Comparison of ENCODE assay signal across 19 cellular contexts in genomic region chr2:201852878-201853415, GRCh38. TPM values are rescaled to one million over a fixed set of nuclear protein-coding genes. Genes with fewer than 3 reads are reported as not detected.
A peak's percentile ranks its signal among the peaks of the same experiment; 100 is the strongest.
DNase-seq lines count a peak whose midpoint lies in the region; ATAC-seq, FAIRE-seq and TF ChIP-seq lines count a peak whose summit lies in the region.
"Had no signal": no experiment of that assay in that cellular context is flagged by ENCODE, and none has a peak within 500 bp of the region (broad histone marks: within the 10 kb centered on the region; RNA-seq: fewer than 3 reads in every experiment).

No MANE protein-coding gene starts in this region.

- H3K4ac ChIP-seq in H9 (ENCODE audit: low read depth, low read length): no peak overlapping the region

- H3K27ac ChIP-seq in keratinocyte (ENCODE audit: control insufficient read depth, insufficient read depth, low read length) (peak overlapping the region; percentile 87), H9 (ENCODE audit: insufficient read length, low read depth, low read length) (no peak overlapping the region)
- H3K27ac ChIP-seq: testis had no signal

- TF ChIP-seq CTCF in keratinocyte (optimal IDR thresholded peaks at IDR 0.05 in 1 of 3, IDR thresholded peaks at IDR 0.05 in 1 of 3, conservative IDR thresholded peaks at IDR 0.05 in 1 of 3; ENCODE audit: extremely low read depth in 1 of 3, insufficient read depth in 2 of 3, low read length in 3 of 3): no peak
- no peak for TF ChIP-seq CTCF in H9 (conservative IDR thresholded peaks at IDR 0.05)

- no peak overlapping the region for H2AK5ac ChIP-seq in H9 (ENCODE audit: insufficient read length, low read length)

- no peak overlapping the region for H2BK5ac ChIP-seq in H9 (ENCODE audit: insufficient read length, low read length)

- H3K79me2 ChIP-seq in keratinocyte (ENCODE audit: control insufficient read depth, insufficient read depth, low read length) (no peaks in the 10 kb centered on the region), H9 (ENCODE audit: insufficient read depth, low read length) (no peaks in the 10 kb centered on the region)

- H3K36me3 ChIP-seq in adipocyte (ENCODE audit: control insufficient read depth, insufficient read depth, low read length, severe bottlenecking) (no peaks in the 10 kb centered on the region), keratinocyte (ENCODE audit: control insufficient read depth in 2 of 2, extremely low read depth in 1 of 2, insufficient read depth in 2 of 2, low read length in 2 of 2) (no peaks in the 10 kb centered on the region)

- H3K18ac ChIP-seq in H9 (ENCODE audit: insufficient read length, low read depth, low read length): no peak overlapping the region

- no peak overlapping the region for H3K23ac ChIP-seq in H9 (ENCODE audit: insufficient read length, low read depth, low read length)

- H4K91ac ChIP-seq in H9 (ENCODE audit: insufficient read length, low read depth, low read length): no peak overlapping the region

- TF ChIP-seq POLR2A in GM18505 (IDR thresholded peaks at IDR 0.05; ENCODE audit: borderline replicate concordance, extremely low read depth, insufficient read depth, insufficient read length): no peak

- no peaks in the 10 kb centered on the region for H3K9me3 ChIP-seq in adipocyte (ENCODE audit: control insufficient read depth, low read length)
- H3K9me3 ChIP-seq in keratinocyte (ENCODE audit: control insufficient read depth, low read depth, low read length): no peaks in the 10 kb centered on the region
- no peaks in the 10 kb centered on the region for H3K9me3 ChIP-seq in H9 (ENCODE audit: control insufficient read depth, low read depth, low read length)
- H3K9me3 ChIP-seq: testis had no signal

- H2AFZ ChIP-seq in keratinocyte (ENCODE audit: control insufficient read depth, low read length): peak overlapping the region; percentile 2
- no peak overlapping the region for H2AFZ ChIP-seq in H9 (ENCODE audit: low read length)

- no peak for ATAC-seq in GM18505 (IDR thresholded peaks at IDR 0.05; ENCODE audit: unreplicated experiment)
- ATAC-seq: activated T-helper 17 cell treated with anti-CD3 and anti-CD28 coated beads, Interleukin-2, amount 50 U/mL, for 72 hours had no signal

- H3K4me3 Mint-ChIP-seq in H9: no peak overlapping the region
- H3K4me3 Mint-ChIP-seq: activated T-helper 17 cell treated with anti-CD3 and anti-CD28 coated beads, Interleukin-2, amount 50 U/mL, for 72 hours; IgD-negative memory B cell had no signal

- no peak overlapping the region for H2BK20ac ChIP-seq in H9 (ENCODE audit: low read depth, low read length, poor library complexity, severe bottlenecking)

- no peak overlapping the region for H2BK120ac ChIP-seq in H9 (ENCODE audit: low read depth, low read length, poor library complexity, severe bottlenecking)

- H3K4me1 ChIP-seq in adipocyte (ENCODE audit: control insufficient read depth, insufficient read depth, low read length): peaks cover 9% of the 10 kb centered on the region
- peaks cover 28% of the 10 kb centered on the region for H3K4me1 ChIP-seq in keratinocyte (ENCODE audit: control insufficient read depth, extremely low read depth, insufficient read depth, low read length)
- 0 out of 2 replicates have a peak, but pooled peaks cover 2% of the 10 kb centered on the region for H3K4me1 ChIP-seq in H9 (ENCODE audit: insufficient read depth, low read length)
- H3K4me1 ChIP-seq: testis had no signal

- H3K36me3 Mint-ChIP-seq in H9 (ENCODE audit: insufficient read depth in 1 of 3, low read depth in 3 of 3): no peaks in the 10 kb centered on the region
- H3K36me3 Mint-ChIP-seq: IgD-negative memory B cell had no signal

- H3K9ac ChIP-seq in adipocyte (ENCODE audit: low read length) (no peak overlapping the region), keratinocyte (ENCODE audit: control insufficient read depth, extremely low read depth, insufficient read depth, low read length) (no peak overlapping the region), H9 (ENCODE audit: extremely low read depth, insufficient read length, low read length) (no peak overlapping the region)

- no peaks in the 10 kb centered on the region for H3K79me1 ChIP-seq in H9 (ENCODE audit: insufficient read depth, low read depth, low read length, poor library complexity, severe bottlenecking)

- no peak overlapping the region for H4K5ac ChIP-seq in H9 (ENCODE audit: insufficient read length, low read depth, low read length)

- no peak overlapping the region for H3K4me3 ChIP-seq in adipocyte (ENCODE audit: low read length)
- no peak overlapping the region for H3K4me3 ChIP-seq in keratinocyte (ENCODE audit: control insufficient read depth in 2 of 3, extremely low read depth in 1 of 3, insufficient read depth in 2 of 3, low read depth in 1 of 3, low read length in 3 of 3)
- H3K4me3 ChIP-seq: testis had no signal

- no peak overlapping the region for H4K8ac ChIP-seq in H9 (replicated peaks; ENCODE audit: insufficient read length, low read depth, low read length)

- no peaks in the 10 kb centered on the region for H3K9me3 Mint-ChIP-seq in H9
- H3K9me3 Mint-ChIP-seq: activated T-helper 17 cell treated with anti-CD3 and anti-CD28 coated beads, Interleukin-2, amount 50 U/mL, for 72 hours had no signal

- dilution Hi-C loops in keratinocyte (cut with MboI; ENCODE audit: extremely low pct_ligation_motif_present, low sequenced_read_pairs): no loop called here

- peak overlapping the region; percentile 43 for H3K4me2 ChIP-seq in keratinocyte (ENCODE audit: control insufficient read depth, extremely low read depth, insufficient read depth, low read depth, low read length)
- H3K4me2 ChIP-seq in H9 (ENCODE audit: insufficient read depth, insufficient read length, low read length): no peak overlapping the region

- peaks cover 15 to 21% of the 10 kb centered on the region in 2 experiments for H3K4me1 Mint-ChIP-seq in H9
- H3K4me1 Mint-ChIP-seq: activated T-helper 17 cell treated with anti-CD3 and anti-CD28 coated beads, Interleukin-2, amount 50 U/mL, for 72 hours; IgD-negative memory B cell had no signal

- H3K56ac ChIP-seq in H9 (ENCODE audit: insufficient read length, low read depth, low read length): no peak overlapping the region

- no peaks in the 10 kb centered on the region for H3K9me1 ChIP-seq in keratinocyte (ENCODE audit: control insufficient read depth, extremely low read depth, insufficient read depth, low read length)

- H3T11ph ChIP-seq in H9 (ENCODE audit: low read length): no peak overlapping the region

- no CpG with 5 or more reads among the region's 1 CpG for WGBS in H9 (ENCODE audit: extremely low coverage, insufficient read length, low lambda C conversion rate)

- no peak overlapping the region for H2BK15ac ChIP-seq in H9 (ENCODE audit: low read depth, low read length)

- peak; percentile 36 for FAIRE-seq in keratinocyte (lab: Jason Lieb, UNC)
- FAIRE-seq: endometrium, islet of Langerhans had no signal

- H2BK12ac ChIP-seq in H9 (ENCODE audit: insufficient read length, low read depth, low read length): no peak overlapping the region

- H3K27me3 Mint-ChIP-seq in H9 (ENCODE audit: low read depth): no peaks in the 10 kb centered on the region

- peak; percentile 40 for DNase-seq in Daoy (ENCODE audit: low read depth)
- peak; percentile 35 for DNase-seq in HT1080 (ENCODE audit: low read depth)
- DNase-seq in adipocyte (ENCODE audit: low read depth): peak; percentile 25
- no peak for DNase-seq in keratinocyte (ENCODE audit: low read depth, low spot score)
- no peak for DNase-seq in H9
- DNase-seq in hypothalamus (lab: John Stamatoyannopoulos, UW): no peak
- no peak for DNase-seq in NCI-H524 (lab: John Stamatoyannopoulos, UW)
- DNase-seq: amniotic stem cell; H7; mesendoderm; NCI-H1092 treated with DMSO at 0.1 percent for 48 hours; NCI-H2107; stimulated activated CD4-positive, alpha-beta T cell treated with anti-CD3 and anti-CD28 coated beads, Interleukin-4, amount 100 ng/mL, for 24 hours; testis had no signal

- H3K27ac Mint-ChIP-seq in H9: no peak overlapping the region
- H3K27ac Mint-ChIP-seq: activated T-helper 17 cell treated with anti-CD3 and anti-CD28 coated beads, Interleukin-2, amount 50 U/mL, for 72 hours; IgD-negative memory B cell had no signal

- H4K20me1 ChIP-seq in keratinocyte (ENCODE audit: control insufficient read depth, extremely low read depth, insufficient read depth, low read length) (no peaks in the 10 kb centered on the region), H9 (ENCODE audit: control insufficient read depth, insufficient read depth, insufficient read length) (no peaks in the 10 kb centered on the region)

- no peaks in the 10 kb centered on the region for H3K23me2 ChIP-seq in H9 (ENCODE audit: insufficient read length, low read depth, low read length, poor library complexity, severe bottlenecking)

- H3K27me3 ChIP-seq in adipocyte (replicated peaks; ENCODE audit: control insufficient read depth, insufficient read depth, low read length): no peaks in the 10 kb centered on the region
- H3K27me3 ChIP-seq in keratinocyte (ENCODE audit: control insufficient read depth, extremely low read depth, insufficient read depth, low read length): no peaks in the 10 kb centered on the region
- H3K27me3 ChIP-seq in H9 (ENCODE audit: insufficient read depth, low read length): no peaks in the 10 kb centered on the region
- H3K27me3 ChIP-seq: testis had no signal

- H3K14ac ChIP-seq in H9 (ENCODE audit: insufficient read depth, low read length): no peak overlapping the region

RNA-seq across cellular contexts. Expression of gene CDK15, which starts 46.6 kb away (rescaled TPM):
- 7.3 and 14.9 TPM in 2 replicates for total RNA-seq in Daoy (2014; rRNA removed; shearing (Covaris generic))
- 0.72 TPM in 1 of 2 replicates, not detected in the other for total RNA-seq in HT1080 (2014; rRNA removed; shearing (Covaris generic))
- 1.2 and 1.9 TPM in 2 replicates for polyA plus RNA-seq in HT1080 (2015; cell fraction: cytosol; rRNA removed)
- polyA plus RNA-seq in HT1080 (2015; cell fraction: nucleus; rRNA removed): 1.7 and 2.0 TPM in 2 replicates
- 0.35 to 1.4 TPM (median 0.96 TPM) in 3 replicates for polyA plus RNA-seq in keratinocyte
- polyA plus RNA-seq in keratinocyte (2011; ENCODE audit: low read depth): not detected
- 0.53 and 1.6 TPM in 2 replicates for polyA plus RNA-seq in keratinocyte (2011; cell fraction: cytosol; rRNA removed)
- 1.2 and 1.4 TPM in 2 replicates for polyA plus RNA-seq in keratinocyte (2011; cell fraction: nucleus; rRNA removed)
- polyA plus RNA-seq in keratinocyte (2012; ENCODE audit: low replicate concordance): 0.49 TPM in 1 of 2 replicates, not detected in the other
- 0.48 to 0.86 TPM in 2 of 3 replicates, not detected in the other for polyA minus RNA-seq in keratinocyte
- not detected for polyA minus RNA-seq in keratinocyte (2011; cell fraction: cytosol; rRNA and poly(A)+ RNA removed)
- polyA minus RNA-seq in keratinocyte (2011; cell fraction: nucleus; rRNA and poly(A)+ RNA removed): 0.84 and 1.8 TPM in 2 replicates
- total RNA-seq in H9 (2021): not detected in 2 replicates
- total RNA-seq: activated T-helper 17 cell treated with anti-CD3 and anti-CD28 coated beads, Interleukin-2, amount 50 U/mL, for 72 hours; H7 had no signal
- polyA plus RNA-seq: IgD-negative memory B cell had no signal

Comparison
In these comparisons a context has a peak if more than half of its experiments do, and no peak if none do; other contexts are left out.
1. DNase-seq: peak in Daoy (single experiment), HT1080 (single experiment) and adipocyte (single experiment); none in keratinocyte (single experiment), H9 (single experiment), hypothalamus (0 of 51) and NCI-H524 (0 of 2).